ENCODE assay signal across 9 cellular contexts in the genomic region with DNA sequence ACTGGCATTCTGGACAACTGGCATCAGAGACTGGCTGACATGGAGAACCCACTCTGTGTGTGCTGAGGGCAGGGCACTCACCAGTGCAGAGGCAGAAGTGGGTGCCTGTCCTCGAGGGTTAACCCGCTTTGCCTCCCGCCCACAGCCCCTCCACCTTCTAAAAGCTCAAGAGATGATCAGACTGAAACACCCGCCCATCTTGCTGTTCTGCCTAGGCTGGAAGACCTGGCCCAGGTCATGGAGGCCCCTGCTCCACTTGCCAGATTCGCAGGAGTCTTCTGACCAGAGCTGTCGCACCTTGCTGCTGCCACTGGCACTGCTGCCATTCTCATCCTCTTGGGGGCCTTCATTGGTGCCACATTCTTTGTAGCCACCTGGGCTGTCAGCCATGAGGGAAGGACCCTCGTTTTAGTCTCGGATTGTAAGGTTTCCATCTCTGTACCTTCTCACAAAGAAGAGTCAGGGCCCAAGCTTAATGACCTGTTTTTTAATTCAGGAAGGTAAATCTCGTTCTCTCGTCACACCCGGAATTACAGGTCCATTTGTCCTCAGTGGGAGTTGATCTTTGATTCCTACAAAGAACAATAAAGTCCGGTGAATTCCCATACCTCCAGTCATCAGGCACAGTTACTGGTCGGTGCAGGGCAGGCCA. TPM values are rescaled to one million over a fixed set of nuclear protein-coding genes. Genes with fewer than 3 reads are reported as not detected.
DNase-seq lines count a peak whose midpoint lies in the region; ATAC-seq and TF ChIP-seq lines count a peak whose summit lies in the region.
"Had no signal": no experiment of that assay in that cellular context is flagged by ENCODE, and none has a peak within 500 bp of the region (broad histone marks: within the 10 kb centered on the region; RNA-seq: fewer than 3 reads in every experiment).

No MANE protein-coding gene starts in this region.

- no peaks in the 10 kb centered on the region for H3K27me3 Mint-ChIP-seq in activated CD4-positive, alpha-beta T cell treated with anti-CD3 and anti-CD28 coated beads for 36 hours
- H3K27me3 Mint-ChIP-seq in activated CD4-positive, alpha-beta memory T cell treated with anti-CD3 and anti-CD28 coated beads, Interleukin-2, amount 10 ng/mL, durations not matched to agents 7 days and 5 days: no peaks in the 10 kb centered on the region
- peaks cover 4 to 23% (median 13%) of the 10 kb centered on the region in 3 donors for H3K27me3 Mint-ChIP-seq in immature natural killer cell (ENCODE audit: low read depth in 3 of 3)

- no peak for DNase-seq in activated CD4-positive, alpha-beta T cell treated with anti-CD3 and anti-CD28 coated beads for 36 hours
- DNase-seq in activated CD4-positive, alpha-beta T cell treated with anti-CD3 and anti-CD28 coated beads for 48 hours: no peak
- peak; percentile 15 for DNase-seq in activated CD4-positive, alpha-beta memory T cell treated with anti-CD3 and anti-CD28 coated beads, Interleukin-2, amount 10 ng/mL, durations not matched to agents 7 days and 5 days
- DNase-seq in immature natural killer cell (no peak), substantia nigra (lab: John Stamatoyannopoulos, UW) (no peak), foreskin fibroblast (no peak)
- DNase-seq: activated gamma-delta T cell had no signal

- CTCF ChIA-PET in activated CD4-positive, alpha-beta T cell treated with anti-CD3 and anti-CD28 coated beads for 36 hours (lab: Charles Lee): interaction anchor here (0.6 to 4.0 kb wide), 16 partner anchors 8 to 772 kb away, joined by 3 to 38 read pairs (median 4); a partner anchor contains a TSS
- CTCF ChIA-PET in activated CD4-positive, alpha-beta memory T cell treated with anti-CD3 and anti-CD28 coated beads, Interleukin-2, amount 10 ng/mL, durations not matched to agents 7 days and 5 days (lab: Charles Lee): interaction anchor here (0.7 to 5.0 kb wide), 12 partner anchors 8 to 536 kb away, joined by 3 to 88 read pairs (median 6); a partner anchor contains a TSS

- H3K36me3 Mint-ChIP-seq in activated CD4-positive, alpha-beta T cell treated with anti-CD3 and anti-CD28 coated beads for 36 hours (ENCODE audit: low read depth): peaks cover 57% of the 10 kb centered on the region
- H3K36me3 Mint-ChIP-seq in activated CD4-positive, alpha-beta memory T cell treated with anti-CD3 and anti-CD28 coated beads, Interleukin-2, amount 10 ng/mL, durations not matched to agents 7 days and 5 days (ENCODE audit: low read depth): peaks cover 61% of the 10 kb centered on the region
- peaks cover 0 to 5% (median 4%) of the 10 kb centered on the region in 3 donors for H3K36me3 Mint-ChIP-seq in immature natural killer cell

- peak overlapping the region; percentile 96 for H3K27ac Mint-ChIP-seq in activated CD4-positive, alpha-beta T cell treated with anti-CD3 and anti-CD28 coated beads for 36 hours
- peak overlapping the region; percentile 93 for H3K27ac Mint-ChIP-seq in activated CD4-positive, alpha-beta memory T cell treated with anti-CD3 and anti-CD28 coated beads, Interleukin-2, amount 10 ng/mL, durations not matched to agents 7 days and 5 days
- H3K27ac Mint-ChIP-seq in immature natural killer cell: peak overlapping the region; percentile 94 to 96 (median 95)

- peak overlapping the region; percentile 88 for H3K4me3 Mint-ChIP-seq in activated CD4-positive, alpha-beta T cell treated with anti-CD3 and anti-CD28 coated beads for 36 hours
- peak overlapping the region; percentile 87 for H3K4me3 Mint-ChIP-seq in activated CD4-positive, alpha-beta memory T cell treated with anti-CD3 and anti-CD28 coated beads, Interleukin-2, amount 10 ng/mL, durations not matched to agents 7 days and 5 days
- H3K4me3 Mint-ChIP-seq in immature natural killer cell: peak overlapping the region; percentile 86 to 92 (median 92)

- intact Hi-C loops in activated CD4-positive, alpha-beta T cell treated with anti-CD3 and anti-CD28 coated beads for 36 hours (cut with DNase I, micrococcal nuclease): loop anchor here in 1 of 2 experiments (1.0 kb wide), 1 partner anchor 20 kb away; a partner anchor contains a TSS

- ATAC-seq in activated CD4-positive, alpha-beta T cell treated with anti-CD3 and anti-CD28 coated beads for 36 hours: no peak
- ATAC-seq in GM21367 (IDR thresholded peaks at IDR 0.05; ENCODE audit: unreplicated experiment): no peak
- no peak for ATAC-seq in GM18498 (IDR thresholded peaks at IDR 0.05; ENCODE audit: unreplicated experiment)

- no peak for TF ChIP-seq CTCF in foreskin fibroblast (IDR thresholded peaks at IDR 0.05; ENCODE audit: low read depth, low read length)

- no peak overlapping the region for H3K4me3 ChIP-seq in foreskin fibroblast (ENCODE audit: low read depth in 1 of 2, low read length in 2 of 2)

- H3K9me3 Mint-ChIP-seq in activated CD4-positive, alpha-beta T cell treated with anti-CD3 and anti-CD28 coated beads for 36 hours (ENCODE audit: low read depth): no peaks in the 10 kb centered on the region
- no peaks in the 10 kb centered on the region for H3K9me3 Mint-ChIP-seq in activated CD4-positive, alpha-beta memory T cell treated with anti-CD3 and anti-CD28 coated beads, Interleukin-2, amount 10 ng/mL, durations not matched to agents 7 days and 5 days
- no peaks in the 10 kb centered on the region for H3K9me3 Mint-ChIP-seq in immature natural killer cell

- peaks cover 50% of the 10 kb centered on the region for H3K4me1 Mint-ChIP-seq in activated CD4-positive, alpha-beta T cell treated with anti-CD3 and anti-CD28 coated beads for 36 hours
- H3K4me1 Mint-ChIP-seq in activated CD4-positive, alpha-beta memory T cell treated with anti-CD3 and anti-CD28 coated beads, Interleukin-2, amount 10 ng/mL, durations not matched to agents 7 days and 5 days: peaks cover 56% of the 10 kb centered on the region
- peaks cover 48 to 69% of the 10 kb centered on the region in 2 donors for H3K4me1 Mint-ChIP-seq in immature natural killer cell

- peak overlapping the region; percentile 96 for H3K27ac ChIP-seq in substantia nigra (ENCODE audit: low read depth, low read length, poor library complexity, severe bottlenecking)

- POLR2A ChIA-PET in activated CD4-positive, alpha-beta T cell treated with anti-CD3 and anti-CD28 coated beads for 36 hours (lab: Charles Lee): interaction anchor here (1.0 to 2.2 kb wide), 2 partner anchors 21 to 182 kb away, joined by 3 to 10 read pairs; a partner anchor contains a TSS
- POLR2A ChIA-PET in activated CD4-positive, alpha-beta memory T cell treated with anti-CD3 and anti-CD28 coated beads, Interleukin-2, amount 10 ng/mL, durations not matched to agents 7 days and 5 days (lab: Charles Lee): interaction anchor here (1.3 to 9.1 kb wide), 7 partner anchors 9 to 182 kb away, joined by 5 to 181 read pairs (median 5); a partner anchor contains a TSS

RNA-seq across cellular contexts. Expression of a gene that starts 1.9 kb away (rescaled TPM):
- total RNA-seq in activated CD4-positive, alpha-beta T cell treated with anti-CD3 and anti-CD28 coated beads for 36 hours: 10 to 100 TPM; 32.6 to 40.5 TPM
- 10 to 100 TPM; 32.0 to 32.1 TPM for total RNA-seq in activated CD4-positive, alpha-beta memory T cell treated with anti-CD3 and anti-CD28 coated beads, Interleukin-2, amount 10 ng/mL, durations not matched to agents 7 days and 5 days
- 10 to 100 TPM; 34.8 to 54.7 (median 53.1) TPM for polyA plus RNA-seq in immature natural killer cell

RNA-seq across cellular contexts. Expression of a gene that starts 20.7 kb away (rescaled TPM):
- 10 to 100 TPM; 10.8 to 12.1 TPM for total RNA-seq in activated CD4-positive, alpha-beta T cell treated with anti-CD3 and anti-CD28 coated beads for 36 hours
- total RNA-seq in activated CD4-positive, alpha-beta memory T cell treated with anti-CD3 and anti-CD28 coated beads, Interleukin-2, amount 10 ng/mL, durations not matched to agents 7 days and 5 days: 10 to 100 TPM; 36.5 to 37.1 TPM
- polyA plus RNA-seq in immature natural killer cell: 10 to 100 TPM; 14.5 to 47.5 (median 17.6) TPM

RNA-seq across cellular contexts. Expression of a gene that starts 42.7 kb away (rescaled TPM):
- 10 to 100 TPM; 11.8 to 12.0 TPM for total RNA-seq in activated CD4-positive, alpha-beta T cell treated with anti-CD3 and anti-CD28 coated beads for 36 hours
- 10 to 100 TPM; 10.7 to 11.6 TPM for total RNA-seq in activated CD4-positive, alpha-beta memory T cell treated with anti-CD3 and anti-CD28 coated beads, Interleukin-2, amount 10 ng/mL, durations not matched to agents 7 days and 5 days
- polyA plus RNA-seq in immature natural killer cell: 1 to 10 TPM; 2.1 to 5.8 (median 3.2) TPM
